In genomic region chr6:28977351-28978136, GRCh38 we compare ENCODE assay signal across 8 cellular contexts. TPM values are rescaled to one million over a fixed set of nuclear protein-coding genes. Genes with fewer than 3 reads are reported as not detected.
DNase-seq lines count a peak whose midpoint lies in the region; ATAC-seq, FAIRE-seq and TF ChIP-seq lines count a peak whose summit lies in the region.

No MANE protein-coding gene starts in this region.

- FAIRE-seq in K562 (lab: Jason Lieb, UNC): no peak

- H3K79me2 ChIP-seq in K562 (ENCODE audit: control insufficient read depth, insufficient read depth, low read length): no peaks in the 10 kb centered on the region

- in situ Hi-C loops in K562 (cut with MboI): no loop called here

- peaks cover 9 to 30% (median 16%) of the 10 kb centered on the region in 10 experiments; a peak in 19 of 20 replicates for H3K4me1 ChIP-seq in BLaER1 treated with 17β-estradiol and CSF1 and Interleukin-3, amounts not matched to agents 10 nM and 100 nM
- peaks cover 27 to 40% of the 10 kb centered on the region in 2 experiments for H3K4me1 ChIP-seq in K562 (replicated peaks in 1 of 2; ENCODE audit: control insufficient read depth in 2 of 2, insufficient read depth in 2 of 2, low read length in 2 of 2)

- no peak for TF ChIP-seq RAD21 in K562 (CRISPR knock-in tag; conservative IDR thresholded peaks at IDR 0.05 in 1 of 2, IDR thresholded peaks at IDR 0.05 in 1 of 2)

- H3K4me3 ChIP-seq in BLaER1 treated with 17β-estradiol and CSF1 and Interleukin-3, amounts not matched to agents 10 nM and 100 nM: peak overlapping the region; percentile 44 to 66 (median 52)
- no peak overlapping the region for H3K4me3 ChIP-seq in K562

- TF ChIP-seq EP300 in K562 (IDR thresholded peaks at IDR 0.05; ENCODE audit: low read length): peak; percentile 30; the same call in 1 of the 2 replicates

- no TSS peak for BruUV-seq in K562 (replicated peaks; lab: Mats Ljungman, UMichigan)

- TF ChIP-seq CTCF in K562 (IDR thresholded peaks at IDR 0.05 in 2 of 3, conservative IDR thresholded peaks at IDR 0.05 in 1 of 3; ENCODE audit: insufficient read depth in 2 of 3, low read depth in 1 of 3, low read length in 3 of 3): no peak

- TF ChIP-seq POLR2A in K562 (conservative IDR thresholded peaks at IDR 0.05): no peak

- intact Hi-C loops in K562 (cut with micrococcal nuclease): no loop called here

- H4K20me1 ChIP-seq in BLaER1 treated with 17β-estradiol and CSF1 and Interleukin-3, amounts not matched to agents 10 nM and 100 nM: no peaks in the 10 kb centered on the region
- no peaks in the 10 kb centered on the region for H4K20me1 ChIP-seq in K562 (replicated peaks; ENCODE audit: control insufficient read depth, insufficient read depth, low read length)

- CTCF ChIA-PET in K562 (lab: Yijun Ruan, JAX; ENCODE audit: low intra/inter-chr PET ratio): no interaction called here

- DNase-seq in NOMO-1 (lab: John Stamatoyannopoulos, UW; ENCODE audit: unreplicated experiment in 2 of 2) (peak; percentile 72 to 77), K562 (ENCODE audit: extremely low read depth in 1 of 4, low spot score in 3 of 4) (no peak), left kidney (ENCODE audit: low read depth, low spot score) (peak; percentile 32), NCI-H1105 (lab: John Stamatoyannopoulos, UW) (no peak), NCI-H774 (lab: John Stamatoyannopoulos, UW) (no peak)

- no peaks in the 10 kb centered on the region for H3K36me3 ChIP-seq in BLaER1 treated with 17β-estradiol and CSF1 and Interleukin-3, amounts not matched to agents 10 nM and 100 nM
- H3K36me3 ChIP-seq in K562 (ENCODE audit: control insufficient read depth, insufficient read depth, low read length): no peaks in the 10 kb centered on the region

- peak overlapping the region in 4 of 11 experiments; percentile 38 to 69 (median 62); a peak in 7 of 22 replicates for H3K27ac ChIP-seq in BLaER1 treated with 17β-estradiol and CSF1 and Interleukin-3, amounts not matched to agents 10 nM and 100 nM
- H3K27ac ChIP-seq in K562 (ENCODE audit: extremely low read depth, low read depth, low read length): peak overlapping the region; percentile 97

- 91% methylated on average over 38 of the region's 52 CpGs for WGBS in K562 (ENCODE audit: insufficient coverage, low coverage, missing lambda C conversion rate)

- peaks cover 0 to 29% (median 24%) of the 10 kb centered on the region in 11 experiments; a peak in 19 of 22 replicates for H3K27me3 ChIP-seq in BLaER1 treated with 17β-estradiol and CSF1 and Interleukin-3, amounts not matched to agents 10 nM and 100 nM
- H3K27me3 ChIP-seq in K562 (ENCODE audit: control insufficient read depth in 2 of 2, insufficient read depth in 2 of 2, low read length in 2 of 2): no peaks in the 10 kb centered on the region

- peak overlapping the region in 9 of 11 experiments; percentile 17 to 67 (median 53); a peak in 14 of 22 replicates for H3K9ac ChIP-seq in BLaER1 treated with 17β-estradiol and CSF1 and Interleukin-3, amounts not matched to agents 10 nM and 100 nM
- peak overlapping the region in 1 of 2 experiments; percentile 42; a peak in 2 of 4 replicates for H3K9ac ChIP-seq in K562 (ENCODE audit: insufficient read depth in 1 of 2, low read depth in 2 of 2, low read length in 2 of 2)

- peak overlapping the region; percentile 58 to 75 (median 64) for H3K4me2 ChIP-seq in BLaER1 treated with 17β-estradiol and CSF1 and Interleukin-3, amounts not matched to agents 10 nM and 100 nM
- H3K4me2 ChIP-seq in K562 (ENCODE audit: insufficient read depth, low read length): no peak overlapping the region

- POLR2A ChIA-PET in K562 (lab: Yijun Ruan, JAX): no interaction called here

- H3K9me1 ChIP-seq in K562 (ENCODE audit: control insufficient read depth, insufficient read depth, low read length): no peaks in the 10 kb centered on the region

- H3K9me3 ChIP-seq in BLaER1 treated with 17β-estradiol and CSF1 and Interleukin-3, amounts not matched to agents 10 nM and 100 nM (replicated peaks in 1 of 11): peaks cover 0 to 7% (median 0%) of the 10 kb centered on the region in 11 experiments; a peak in 4 of 22 replicates
- H3K9me3 ChIP-seq in K562 (replicated peaks; ENCODE audit: control insufficient read depth, insufficient read depth, low read depth, low read length): 0 out of 2 replicates have a peak, but pooled peaks cover 7% of the 10 kb centered on the region

- H2AFZ ChIP-seq in K562 (ENCODE audit: low read depth, low read length): peak overlapping the region; percentile 87

- ATAC-seq in K562 (no peak), HG03571 (IDR thresholded peaks at IDR 0.05; ENCODE audit: unreplicated experiment) (no peak)
- no peak for ATAC-seq in activated CD4-positive, CD25-positive, alpha-beta regulatory T cell treated with anti-CD3 and anti-CD28 coated beads, Interleukin-2, amount 50 U/mL, for 24 hours

TF ChIP-seq in K562, 482 proteins besides CTCF, POLR2A, EP300 and RAD21 (continues in another document):
- TF ChIP-seq ATF3 (IDR thresholded peaks at IDR 0.05): peak; percentile 61; the same call in 1 of the 2 replicates
- no peak for TF ChIP-seq ATF3 (CRISPR knock-in tag; conservative IDR thresholded peaks at IDR 0.05)
- no peak for TF ChIP-seq NR4A1 (CRISPR knock-in tag; IDR thresholded peaks at IDR 0.05)
- 0 out of 2 replicates have a peak, but pooled peaks have one; percentile 20 for TF ChIP-seq NR4A1 (tag; IDR thresholded peaks at IDR 0.05)
- no peak for TF ChIP-seq ZNF76 (CRISPR knock-in tag; IDR thresholded peaks at IDR 0.05; ENCODE audit: borderline replicate concordance)
- TF ChIP-seq PPARD (CRISPR knock-in tag; IDR thresholded peaks at IDR 0.05): no peak
- TF ChIP-seq FOSL1 (tag; conservative IDR thresholded peaks at IDR 0.05): peak; percentile 85
- TF ChIP-seq ZNF589 (CRISPR knock-in tag; IDR thresholded peaks at IDR 0.05; ENCODE audit: low read depth): peak; percentile 93
- peak; percentile 64 for TF ChIP-seq CXXC5 (CRISPR knock-in tag; IDR thresholded peaks at IDR 0.05)
- TF ChIP-seq ZNF232 (CRISPR knock-in tag; IDR thresholded peaks at IDR 0.05): no peak
- peak; percentile 34; the same call in 1 of the 2 replicates for TF ChIP-seq DPF2 (IDR thresholded peaks at IDR 0.05)
- 0 out of 2 replicates have a peak, but pooled peaks have one; percentile 25 for TF ChIP-seq ZNF668 (CRISPR knock-in tag; IDR thresholded peaks at IDR 0.05)

RNA-seq across cellular contexts. Expression of gene ZNF311, which starts 27.6 kb away (rescaled TPM):
- 7.3 and 15.9 TPM in 2 replicates for total RNA-seq in K562 (2011; cell fraction: chromatin; rRNA removed; ENCODE audit: low replicate concordance)
- total RNA-seq in K562 (2011; cell fraction: nucleolus; rRNA removed): 5.4 and 5.5 TPM in 2 replicates
- 6.9 and 7.6 TPM in 2 replicates for total RNA-seq in K562 (2011; cell fraction: nucleoplasm; rRNA removed)
- total RNA-seq in K562 (2014; rRNA removed) (5.6 and 6.3 TPM in 2 replicates), K562 (2014; rRNA removed; fragmentation: Illumina TruSeq; extraction: Trizol) (8.3 and 9.5 TPM in 2 replicates), K562 (2015; rRNA removed; fragmentation: Illumina TruSeq; extraction: Trizol) (7.4 and 8.2 TPM in 2 replicates), K562 (2021) (6.5 and 7.5 TPM in 2 replicates)
- polyA plus RNA-seq in K562 (2011; rRNA removed) (7.5 and 9.3 TPM in 2 replicates), K562 (2014; fragmentation: Illumina TruSeq; extraction: Trizol) (6.5 and 7.5 TPM in 2 replicates), K562 (2014; fragmentation: Nextera tagmentation; extraction: Ambion mirVana) (10 to 100 TPM in 1 of 2 experiments, 1 to 10 TPM in 1; 5.1 to 10.0 TPM), K562 (2014; rRNA removed) (7.5 and 8.3 TPM in 2 replicates)
- 1.7 and 3.6 TPM in 2 replicates for polyA plus RNA-seq in K562 (2011; cell fraction: cytosol; rRNA removed)
- polyA plus RNA-seq in K562 (2011; cell fraction: nucleus; rRNA removed): 17.8 and 23.0 TPM in 2 replicates
- 4.8 and 9.8 TPM in 2 replicates for polyA plus RNA-seq in K562 (2012)
- 7.8 and 11.1 TPM in 2 replicates for polyA minus RNA-seq in K562 (2011; rRNA and poly(A)+ RNA removed)
- polyA minus RNA-seq in K562 (2011; cell fraction: cytosol; rRNA and poly(A)+ RNA removed): 2.1 and 2.3 TPM in 2 replicates
- 3.1 and 7.7 TPM in 2 replicates for polyA minus RNA-seq in K562 (2011; cell fraction: nucleus; rRNA and poly(A)+ RNA removed)

RNA-seq across cellular contexts. Expression of gene TRIM27, which starts 53.8 kb away (rescaled TPM):
- total RNA-seq in K562 (2011; cell fraction: chromatin; rRNA removed; ENCODE audit: low replicate concordance): 367 and 380 TPM in 2 replicates
- 219 and 229 TPM in 2 replicates for total RNA-seq in K562 (2011; cell fraction: nucleolus; rRNA removed)
- 317 and 452 TPM in 2 replicates for total RNA-seq in K562 (2011; cell fraction: nucleoplasm; rRNA removed)
- total RNA-seq in K562 (2014; rRNA removed): 145 and 157 TPM in 2 replicates
- total RNA-seq in K562 (2014; rRNA removed; fragmentation: Illumina TruSeq; extraction: Trizol): 126 and 129 TPM in 2 replicates
- total RNA-seq in K562 (2015; rRNA removed; fragmentation: Illumina TruSeq; extraction: Trizol): 141 and 156 TPM in 2 replicates
- total RNA-seq in K562 (2021): 122 and 127 TPM in 2 replicates
- 206 and 235 TPM in 2 replicates for polyA plus RNA-seq in K562 (2011; rRNA removed)
- polyA plus RNA-seq in K562 (2011; cell fraction: cytosol; rRNA removed): 186 and 195 TPM in 2 replicates
- polyA plus RNA-seq in K562 (2011; cell fraction: nucleus; rRNA removed): 387 and 419 TPM in 2 replicates
- 101 and 114 TPM in 2 replicates for polyA plus RNA-seq in K562 (2012)
- polyA plus RNA-seq in K562 (2014; fragmentation: Illumina TruSeq; extraction: Trizol): 90.9 and 99.7 TPM in 2 replicates
- polyA plus RNA-seq in K562 (2014; fragmentation: Nextera tagmentation; extraction: Ambion mirVana): 10 to 100 TPM; 37.7 to 49.6 TPM
- polyA plus RNA-seq in K562 (2014; rRNA removed): 118 TPM in 2 replicates
- polyA minus RNA-seq in K562 (2011; rRNA and poly(A)+ RNA removed): 250 and 288 TPM in 2 replicates
- polyA minus RNA-seq in K562 (2011; cell fraction: cytosol; rRNA and poly(A)+ RNA removed): 93.5 and 114 TPM in 2 replicates
- 159 and 183 TPM in 2 replicates for polyA minus RNA-seq in K562 (2011; cell fraction: nucleus; rRNA and poly(A)+ RNA removed)

Comparison
In these comparisons a context has a peak if more than half of its experiments do, and no peak if none do; other contexts are left out.
1. DNase-seq: peak in NOMO-1 (2 of 2) and left kidney (single experiment); none in K562 (0 of 4), NCI-H1105 (single experiment) and NCI-H774 (single experiment).